In the genomic region with DNA sequence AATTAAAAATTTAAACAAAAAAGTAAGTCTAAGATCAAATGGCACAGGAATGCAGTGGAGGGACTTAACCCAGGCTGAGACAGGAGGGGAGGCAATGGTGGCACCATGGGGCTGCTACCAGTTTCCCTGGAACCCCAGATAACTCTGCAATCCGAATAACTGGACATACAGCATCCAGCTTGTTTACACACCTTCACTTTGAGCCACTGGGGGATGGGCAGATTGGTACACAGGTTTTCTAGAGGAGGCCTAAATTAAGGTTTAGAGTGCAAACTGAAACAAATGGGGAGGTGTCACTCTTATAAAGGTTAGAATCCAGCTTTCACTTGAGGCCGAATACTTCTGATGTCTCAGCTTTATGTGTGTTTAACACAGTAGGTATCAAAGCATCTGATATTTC, we compare ENCODE assay signal across 8 cellular contexts.
"Had no signal": no experiment of that assay in that cellular context is flagged by ENCODE, and none has a peak within 500 bp of the region (broad histone marks: within the 10 kb centered on the region; RNA-seq: fewer than 3 reads in every experiment).

No MANE protein-coding gene starts in this region.

- DNase-seq: activated B cell treated with CpG ODN at 0.5 μM for 24 hours; activated CD4-positive, alpha-beta T cell treated with anti-CD3 and anti-CD28 coated beads, Interleukin-2, amount 10 ng/mL, durations not matched to agents 24 days and 14 days; activated naive CD4-positive, alpha-beta T cell treated with Interleukin-2 at 50 U/mL for 16 hours; activated naive CD8-positive, alpha-beta T cell treated with anti-CD3 and anti-CD28 coated beads, Interleukin-2, amount 50 U/mL, for 24 hours; central memory CD4-positive, alpha-beta T cell; stimulated activated CD4-positive, alpha-beta T cell treated with anti-CD3 and anti-CD28 coated beads, Interleukin-12 subunit alpha, Interleukin-12 subunit beta, amount 100 ng/mL, for 4 hours; stimulated activated naive CD4-positive, alpha-beta T cell; T-helper 2 cell had no signal
